Comparison of ENCODE assay signal across 17 cellular contexts in genomic region chrX:9681422-9681821, GRCh38.
DNase-seq lines count a peak whose midpoint lies in the region; ATAC-seq, FAIRE-seq and TF ChIP-seq lines count a peak whose summit lies in the region.
"Had no signal": no experiment of that assay in that cellular context is flagged by ENCODE, and none has a peak within 500 bp of the region (broad histone marks: within the 10 kb centered on the region; RNA-seq: fewer than 3 reads in every experiment).

No MANE protein-coding gene starts in this region.

- POLR2A ChIA-PET in A549 (lab: Yijun Ruan, JAX), result no interaction called here

- H3K9me3 ChIP-seq in A549 (no peaks in the 10 kb centered on the region), gastroesophageal sphincter (no peaks in the 10 kb centered on the region)
- H3K9me3 ChIP-seq: esophagus squamous epithelium had no signal

- TF ChIP-seq CTCF in A549 (IDR thresholded peaks at IDR 0.05) (no peak), bronchial epithelial cell (IDR thresholded peaks at IDR 0.05; ENCODE audit: insufficient read depth, low read length, severe bottlenecking) (no peak), gastroesophageal sphincter (IDR thresholded peaks at IDR 0.05) (no peak), GM13977 (IDR thresholded peaks at IDR 0.05; ENCODE audit: extremely low read depth, insufficient read depth, missing control alignments) (no peak)

- no peak for TF ChIP-seq POLR2A in A549 (IDR thresholded peaks at IDR 0.05; ENCODE audit: low read length)
- TF ChIP-seq POLR2A in gastroesophageal sphincter (IDR thresholded peaks at IDR 0.05), result no peak

- H3K4me2 ChIP-seq in A549, result no peak overlapping the region
- H3K4me2 ChIP-seq: neural progenitor cell had no signal

- CTCF ChIA-PET in A549 (lab: Yijun Ruan, JAX), result no interaction called here

- H3K4me3 ChIP-seq in A549 (no peak overlapping the region), bronchial epithelial cell (ENCODE audit: low read depth, low read length) (no peak overlapping the region), gastroesophageal sphincter (no peak overlapping the region)
- H3K4me3 ChIP-seq: esophagus squamous epithelium, neural progenitor cell had no signal

- H3K36me3 ChIP-seq in bronchial epithelial cell (ENCODE audit: control insufficient read depth, insufficient read depth, low read length) (no peaks in the 10 kb centered on the region), gastroesophageal sphincter (peaks cover 0 to 7% of the 10 kb centered on the region in 2 donors)
- H3K36me3 ChIP-seq: neural progenitor cell had no signal

- ATAC-seq in A549, result no peak
- no peak for ATAC-seq in gastroesophageal sphincter
- ATAC-seq in HG03457 (IDR thresholded peaks at IDR 0.05; ENCODE audit: unreplicated experiment), result no peak
- ATAC-seq in GM21423 (IDR thresholded peaks at IDR 0.05; ENCODE audit: unreplicated experiment), result no peak
- ATAC-seq: stimulated activated memory B cell treated with anti-CD40 and anti-IgM and Interleukin-4, amounts not matched to agents 10 μg/mL and 1 μg/mL and 100 μg/mL, for 72 hours had no signal

- in situ Hi-C loops in GM13977 (cut with MboI; ENCODE audit: low pct_unique_long_range_greater_than_20kb, low sequenced_read_pairs, unreplicated experiment), result loop anchor here (25.0 kb wide), 3 partner anchors 219 to 719 kb away; partner anchors contain the start of gene TBL1X

- H3K4me1 ChIP-seq in A549, result no peaks in the 10 kb centered on the region
- H3K4me1 ChIP-seq in gastroesophageal sphincter, result peaks cover 0 to 11% (median 0%) of the 10 kb centered on the region in 3 donors
- H3K4me1 ChIP-seq: neural progenitor cell had no signal

- no peak overlapping the region for H3K27ac ChIP-seq in A549
- H3K27ac ChIP-seq in gastroesophageal sphincter, result no peak overlapping the region
- H3K27ac ChIP-seq: esophagus squamous epithelium, neural progenitor cell had no signal

- WGBS in A549 (ENCODE audit: missing lambda C conversion rate), result 84% methylated on average over 4 of the region's 4 CpGs
- WGBS in gastroesophageal sphincter (ENCODE audit: low coverage in 1 of 2), 2 donors, result 80% methylated on average over 1 of the region's 4 CpGs; no CpG with 5 or more reads in 1 of the 2 donors

- FAIRE-seq in A549 (lab: Jason Lieb, UNC), result peak; percentile 67
- peak; percentile 75 for FAIRE-seq in bronchial epithelial cell (lab: Jason Lieb, UNC)

- TF ChIP-seq EP300 in A549 (IDR thresholded peaks at IDR 0.05) (no peak), gastroesophageal sphincter (IDR thresholded peaks at IDR 0.05) (no peak)

- no peak for TF ChIP-seq RAD21 in A549 (conservative IDR thresholded peaks at IDR 0.05 in 1 of 2, IDR thresholded peaks at IDR 0.05 in 1 of 2)

- DNase-seq in A549 (ENCODE audit: low read depth in 1 of 2, low spot score in 1 of 2) (no peak), HK-2 (ENCODE audit: unreplicated experiment) (peak; percentile 47), bronchial epithelial cell (ENCODE audit: low read depth) (peak; percentile 32), kidney tubule cell (ENCODE audit: low spot score) (peak; percentile 72), GM13977 (ENCODE audit: low spot score) (no peak)
- DNase-seq: activated CD4-positive, alpha-beta T cell treated with anti-CD3 and anti-CD28 coated beads for 1 hour; DMS53; esophagus squamous epithelium; H9; Karpas-422; NCI-H1105 treated with DMSO at 0.1 percent for 48 hours; SHP77 treated with DMSO at 0.1 percent for 48 hours had no signal

- H3K27me3 ChIP-seq in bronchial epithelial cell (ENCODE audit: control insufficient read depth, insufficient read depth, low read length) (no peaks in the 10 kb centered on the region), gastroesophageal sphincter (no peaks in the 10 kb centered on the region)
- H3K27me3 ChIP-seq: esophagus squamous epithelium, neural progenitor cell had no signal

TF ChIP-seq in A549, 52 proteins besides CTCF, POLR2A, EP300 and RAD21:
- TF ChIP-seq HOXB5 (CRISPR knock-in tag; IDR thresholded peaks at IDR 0.05), result no peak
- no peak for TF ChIP-seq FOSL2 (IDR thresholded peaks at IDR 0.05)
- TF ChIP-seq FOSL2 (CRISPR knock-in tag; IDR thresholded peaks at IDR 0.05), result no peak
- no peak for TF ChIP-seq RFX5 (IDR thresholded peaks at IDR 0.05)
- TF ChIP-seq CHD2 (IDR thresholded peaks at IDR 0.05; ENCODE audit: low read length, partially characterized antibody), result no peak
- no peak for TF ChIP-seq NFE2L2 (conservative IDR thresholded peaks at IDR 0.05; ENCODE audit: low read length)
- no peak for TF ChIP-seq RNF2 (IDR thresholded peaks at IDR 0.05; ENCODE audit: borderline replicate concordance, low read depth)
- TF ChIP-seq ELK1 (IDR thresholded peaks at IDR 0.05; ENCODE audit: low read depth, low read length), result no peak
- TF ChIP-seq MAZ (IDR thresholded peaks at IDR 0.05; ENCODE audit: borderline replicate concordance, low read depth, low read length), result no peak
TF ChIP-seq in A549: peak in this region for 0.

Comparison
In these comparisons a context has a peak if more than half of its experiments do, and no peak if none do; other contexts are left out.
1. DNase-seq: peak in HK-2 (single experiment), bronchial epithelial cell (single experiment) and kidney tubule cell (single experiment); none in A549 (0 of 2) and GM13977 (single experiment).